Comparison of ENCODE assay signal across 8 cellular contexts in genomic region chr12:119990382-119990874, GRCh38. TPM values are rescaled to one million over a fixed set of nuclear protein-coding genes. Genes with fewer than 3 reads are reported as not detected.
A peak's percentile ranks its signal among the peaks of the same experiment; 100 is the strongest.
DNase-seq lines count a peak whose midpoint lies in the region; ATAC-seq and TF ChIP-seq lines count a peak whose summit lies in the region.

No MANE protein-coding gene starts in this region.

- ATAC-seq in GM21737 (IDR thresholded peaks at IDR 0.05; ENCODE audit: unreplicated experiment) (no peak), HG02642 (IDR thresholded peaks at IDR 0.05; ENCODE audit: poor library complexity, unreplicated experiment) (no peak)

- peaks cover 66% of the 10 kb centered on the region for H3K27me3 Mint-ChIP-seq in neural crest cell (ENCODE audit: low read depth)

- H3K4me1 Mint-ChIP-seq in neural crest cell: peaks cover 7% of the 10 kb centered on the region

- no peak for TF ChIP-seq POLR2A in lower leg skin (IDR thresholded peaks at IDR 0.05)

- intact Hi-C loops in lower leg skin (cut with DNase I; ENCODE audit: low total_unique reads): no loop called here

- peak; percentile 22 for DNase-seq in NCI-H524 treated with DMSO at 0.1 percent for 48 hours (lab: John Stamatoyannopoulos, UW)
- peak; percentile 21 for DNase-seq in cerebellar cortex (ENCODE audit: low spot score)
- DNase-seq in neural crest cell (ENCODE audit: low read depth, low spot score): no peak
- DNase-seq in lower leg skin (ENCODE audit: low spot score in 2 of 2): no peak
- DNase-seq in HuH-7 (ENCODE audit: low spot score): no peak

- H3K36me3 Mint-ChIP-seq in neural crest cell (ENCODE audit: low read depth): no peaks in the 10 kb centered on the region

- H3K4me3 Mint-ChIP-seq in neural crest cell: peak overlapping the region; percentile 79

- H3K4me3 ChIP-seq in GM12875 (ENCODE audit: low read depth, low read length): peak overlapping the region; percentile 18
- no peak overlapping the region for H3K4me3 ChIP-seq in lower leg skin (ENCODE audit: low read depth, poor library complexity, severe bottlenecking)

- WGBS in lower leg skin, 2 donors: 29% methylated on average over 12 of the region's 12 CpGs

- no peaks in the 10 kb centered on the region for H3K9me3 Mint-ChIP-seq in neural crest cell

- no peak overlapping the region for H3K27ac Mint-ChIP-seq in neural crest cell (ENCODE audit: unreplicated experiment)

- TF ChIP-seq CTCF in GM12875 (IDR thresholded peaks at IDR 0.05; ENCODE audit: borderline replicate concordance, insufficient read depth, low read depth, low read length): no peak
- TF ChIP-seq CTCF in neural crest cell (conservative IDR thresholded peaks at IDR 0.05): no peak
- no peak for TF ChIP-seq CTCF in lower leg skin (IDR thresholded peaks at IDR 0.05)

RNA-seq across cellular contexts. Expression of gene BICDL1, which starts 1.4 kb away (rescaled TPM):
- 5.2 and 6.3 TPM in 2 replicates for total RNA-seq in neural crest cell
- 100 to 1,000 TPM in 3 of 4 donors, 10 to 100 TPM in 1; 98.2 to 190 (median 131) TPM for total RNA-seq in lower leg skin

Comparison
In these comparisons a context has a peak if more than half of its experiments do, and no peak if none do; other contexts are left out.
1. DNase-seq: peak in NCI-H524 treated with DMSO at 0.1 percent for 48 hours (single experiment) and cerebellar cortex (single experiment); none in neural crest cell (single experiment), lower leg skin (0 of 2) and HuH-7 (single experiment).
2. RNA of gene BICDL1, which starts 1.4 kb away (total RNA-seq): 98.2 to 190 TPM in lower leg skin; 5.2 to 6.3 TPM in neural crest cell; every median in the first group is over 10 times any median in the second.